Comparison of ENCODE assay signal across 13 cellular contexts in genomic region chr12:87687362-87687761, GRCh38.
DNase-seq lines count a peak whose midpoint lies in the region; ATAC-seq, FAIRE-seq and TF ChIP-seq lines count a peak whose summit lies in the region.
"Had no signal": no experiment of that assay in that cellular context is flagged by ENCODE, and none has a peak within 500 bp of the region (broad histone marks: within the 10 kb centered on the region; RNA-seq: fewer than 3 reads in every experiment).

No MANE protein-coding gene starts in this region.

- H3K27ac Mint-ChIP-seq in immature natural killer cell: no peak overlapping the region
- H3K27ac Mint-ChIP-seq in activated naive CD8-positive, alpha-beta T cell treated with anti-CD3 and anti-CD28 coated beads for 36 hours: no peak overlapping the region
- H3K27ac Mint-ChIP-seq: natural killer cell treated with Interleukin-12 subunit alpha and Interleukin-12 subunit beta and Interleukin-15 and Interleukin-18, amount 100 ng/mL, for 72 hours; stimulated activated naive CD8-positive, alpha-beta T cell treated with anti-CD3 and anti-CD28 coated beads, Interleukin-15, amount 100 ng/mL, for 72 hours had no signal

- H3K4me3 Mint-ChIP-seq in immature natural killer cell: no peak overlapping the region
- H3K4me3 Mint-ChIP-seq in activated naive CD8-positive, alpha-beta T cell treated with anti-CD3 and anti-CD28 coated beads for 36 hours: no peak overlapping the region
- H3K4me3 Mint-ChIP-seq: natural killer cell treated with Interleukin-12 subunit alpha and Interleukin-12 subunit beta and Interleukin-15 and Interleukin-18, amount 100 ng/mL, for 72 hours; stimulated activated naive CD8-positive, alpha-beta T cell treated with anti-CD3 and anti-CD28 coated beads, Interleukin-15, amount 100 ng/mL, for 72 hours had no signal

- in situ Hi-C loops in ACHN (cut with HindIII; ENCODE audit: low pct_ligation_motif_present, low pct_unique_long_range_greater_than_20kb, low sequenced_read_pairs): no loop called here

- no peak overlapping the region for H4K91ac ChIP-seq in H1 (replicated peaks; ENCODE audit: insufficient read length, low read length)
- H4K91ac ChIP-seq in mesenchymal stem cell (ENCODE audit: low read length): no peak overlapping the region

- H3K14ac ChIP-seq in H1 (ENCODE audit: insufficient read length) (no peak overlapping the region), mesenchymal stem cell (ENCODE audit: low read length in 2 of 2) (no peak overlapping the region)

- H2AK5ac ChIP-seq in H1 (ENCODE audit: low read depth, low read length) (no peak overlapping the region), mesenchymal stem cell (ENCODE audit: low read length, severe bottlenecking) (no peak overlapping the region)

- TF ChIP-seq EP300 in H1 (IDR thresholded peaks at IDR 0.05; ENCODE audit: borderline replicate concordance in 1 of 2, low read depth in 2 of 2, low read length in 2 of 2): no peak

- peaks cover 8 to 18% (median 14%) of the 10 kb centered on the region in 6 donors for H3K9me3 Mint-ChIP-seq in immature natural killer cell
- peaks cover 2% of the 10 kb centered on the region for H3K9me3 Mint-ChIP-seq in activated naive CD8-positive, alpha-beta T cell treated with anti-CD3 and anti-CD28 coated beads for 36 hours
- H3K9me3 Mint-ChIP-seq: stimulated activated naive CD8-positive, alpha-beta T cell treated with anti-CD3 and anti-CD28 coated beads, Interleukin-15, amount 100 ng/mL, for 72 hours had no signal

- H3K27me3 ChIP-seq in H1 (replicated peaks in 1 of 4; ENCODE audit: control insufficient read depth in 3 of 4, extremely low read depth in 1 of 4, insufficient read depth in 3 of 4, low read length in 3 of 4) (no peaks in the 10 kb centered on the region), mesenchymal stem cell (ENCODE audit: control insufficient read depth in 1 of 2, insufficient read depth in 1 of 2, low read length in 2 of 2) (no peaks in the 10 kb centered on the region)
- H3K27me3 ChIP-seq: heart right ventricle had no signal

- H3K79me1 ChIP-seq in H1 (ENCODE audit: low read depth, low read length) (no peaks in the 10 kb centered on the region), mesenchymal stem cell (replicated peaks; ENCODE audit: low read length, poor library complexity, severe bottlenecking) (no peaks in the 10 kb centered on the region)

- TF ChIP-seq POLR2A in H1 (IDR thresholded peaks at IDR 0.05; ENCODE audit: control extremely low read depth in 1 of 2, low read depth in 2 of 2, low read length in 2 of 2): no peak

- no peak overlapping the region for H3K18ac ChIP-seq in H1 (ENCODE audit: extremely low read depth, low read length)
- H3K18ac ChIP-seq in mesenchymal stem cell (ENCODE audit: low read depth in 1 of 2, low read length in 2 of 2): no peak overlapping the region

- H4K8ac ChIP-seq in H1 (ENCODE audit: extremely low read depth, insufficient read depth, low read length): no peak overlapping the region
- H4K8ac ChIP-seq in mesenchymal stem cell (ENCODE audit: low read length): no peak overlapping the region

- H4K5ac ChIP-seq in H1 (ENCODE audit: insufficient read length, low read depth, low read length): no peak overlapping the region

- H2BK15ac ChIP-seq in H1 (ENCODE audit: low read length) (no peak overlapping the region), mesenchymal stem cell (ENCODE audit: low read depth, poor library complexity, severe bottlenecking) (no peak overlapping the region)

- TF ChIP-seq RAD21 in H1 (IDR thresholded peaks at IDR 0.05 in 1 of 2, conservative IDR thresholded peaks at IDR 0.05 in 1 of 2; ENCODE audit: low read depth in 2 of 2, low read length in 2 of 2): no peak

- no peaks in the 10 kb centered on the region for H3K79me2 ChIP-seq in H1 (ENCODE audit: control insufficient read depth in 1 of 2, insufficient read depth in 2 of 2, low read length in 2 of 2)

- TF ChIP-seq CTCF in H1 (IDR thresholded peaks at IDR 0.05; ENCODE audit: control extremely low read depth in 1 of 3, insufficient read depth in 1 of 3, low read depth in 1 of 3, low read length in 3 of 3): no peak

- CTCF ChIA-PET in H1 (lab: Charles Lee; ENCODE audit: partially characterized antibody): no interaction called here

- H3K27ac ChIP-seq in H1 (ENCODE audit: low read depth, low read length): no peak overlapping the region
- peak overlapping the region; percentile 84 for H3K27ac ChIP-seq in mesenchymal stem cell (ENCODE audit: low read length, poor library complexity, severe bottlenecking)
- H3K27ac ChIP-seq: heart right ventricle had no signal

- ATAC-seq in GM19328 (IDR thresholded peaks at IDR 0.05; ENCODE audit: unreplicated experiment): no peak
- ATAC-seq: heart right ventricle; natural killer cell treated with Interleukin-12 subunit alpha and Interleukin-12 subunit beta and Interleukin-15 and Interleukin-18, amount 100 ng/mL, for 72 hours; stimulated activated naive CD8-positive, alpha-beta T cell treated with anti-CD3 and anti-CD28 coated beads, Interleukin-15, amount 100 ng/mL, for 72 hours had no signal

- no peak overlapping the region for H2BK120ac ChIP-seq in H1 (replicated peaks; ENCODE audit: low read depth, low read length)
- no peak overlapping the region for H2BK120ac ChIP-seq in mesenchymal stem cell (ENCODE audit: low read depth, low read length)

- WGBS in H1 (ENCODE audit: extremely low coverage in 1 of 2, insufficient coverage in 1 of 2, insufficient read length in 1 of 2, insufficient replicate concordance in 2 of 2, low coverage in 1 of 2, low lambda C conversion rate in 2 of 2, missing lambda C conversion rate in 1 of 2), 2 experiments: 55% methylated on average over 6 of the region's 6 CpGs; no CpG with 5 or more reads in 1 of the 2 experiments
- WGBS in mesenchymal stem cell: 26% methylated on average over 5 of the region's 6 CpGs

- H4K20me1 ChIP-seq in H1 (replicated peaks in 1 of 2; ENCODE audit: control insufficient read depth in 1 of 2, insufficient read depth in 2 of 2, low read length in 2 of 2): no peaks in the 10 kb centered on the region

- peaks cover 0 to 3% (median 0%) of the 10 kb centered on the region in 3 donors for H3K27me3 Mint-ChIP-seq in immature natural killer cell (ENCODE audit: low read depth in 3 of 3)
- no peaks in the 10 kb centered on the region for H3K27me3 Mint-ChIP-seq in activated naive CD8-positive, alpha-beta T cell treated with anti-CD3 and anti-CD28 coated beads for 36 hours
- H3K27me3 Mint-ChIP-seq: natural killer cell treated with Interleukin-12 subunit alpha and Interleukin-12 subunit beta and Interleukin-15 and Interleukin-18, amount 100 ng/mL, for 72 hours; stimulated activated naive CD8-positive, alpha-beta T cell treated with anti-CD3 and anti-CD28 coated beads, Interleukin-15, amount 100 ng/mL, for 72 hours had no signal

- H3K9me3 ChIP-seq in H1 (ENCODE audit: insufficient read depth in 2 of 2, low read depth in 1 of 2, low read length in 1 of 2) (no peaks in the 10 kb centered on the region), mesenchymal stem cell (ENCODE audit: control insufficient read depth, low read length) (no peaks in the 10 kb centered on the region)

- FAIRE-seq in H1 (lab: Jason Lieb, UNC): no peak

- no peak overlapping the region for H3K4me2 ChIP-seq in H1 (ENCODE audit: insufficient read depth in 1 of 2, low read depth in 2 of 2, low read length in 2 of 2)
- H3K4me2 ChIP-seq in mesenchymal stem cell (ENCODE audit: low read length, poor library complexity, severe bottlenecking): no peak overlapping the region

- DNase-seq in ACHN: peak; percentile 82
- peak; percentile 86 for DNase-seq in M059J (ENCODE audit: low read depth)
- no peak for DNase-seq in H1 (ENCODE audit: low read depth in 1 of 2, low spot score in 2 of 2)
- peak; percentile 31 for DNase-seq in mesenchymal stem cell
- no peak for DNase-seq in immature natural killer cell
- no peak for DNase-seq in activated naive CD8-positive, alpha-beta T cell treated with anti-CD3 and anti-CD28 coated beads for 36 hours
- DNase-seq in activated CD4-positive, alpha-beta T cell treated with anti-CD3 and anti-CD28 coated beads, Interleukin-2, amount 50 U/mL, for 48 hours: no peak
- DNase-seq: GOT3; heart right ventricle; stimulated activated CD4-positive, alpha-beta T cell treated with anti-CD3 and anti-CD28 coated beads, Interleukin-2, amount 100 ng/mL, for 24 hours; stimulated activated naive CD8-positive, alpha-beta T cell treated with anti-CD3 and anti-CD28 coated beads, Interleukin-15, amount 100 ng/mL, for 72 hours had no signal

- H3K4me1 ChIP-seq in H1 (replicated peaks in 1 of 4; ENCODE audit: control insufficient read depth in 3 of 4, insufficient read depth in 4 of 4, low read length in 3 of 4) (no peaks in the 10 kb centered on the region), mesenchymal stem cell (ENCODE audit: control insufficient read depth, insufficient read depth, low read depth, low read length) (no peaks in the 10 kb centered on the region)
- H3K4me1 ChIP-seq: heart right ventricle had no signal

- H3K9ac ChIP-seq in H1 (replicated peaks in 1 of 4; ENCODE audit: extremely low read depth in 1 of 4, low read depth in 3 of 4, low read length in 3 of 4): no peak overlapping the region
- H3K9ac ChIP-seq in mesenchymal stem cell (ENCODE audit: low read length): no peak overlapping the region

- H3K36me3 Mint-ChIP-seq in immature natural killer cell: peaks cover 0 to 3% (median 0%) of the 10 kb centered on the region in 3 donors
- H3K36me3 Mint-ChIP-seq in activated naive CD8-positive, alpha-beta T cell treated with anti-CD3 and anti-CD28 coated beads for 36 hours: no peaks in the 10 kb centered on the region

- H2BK5ac ChIP-seq in H1 (ENCODE audit: low read depth, low read length) (no peak overlapping the region), mesenchymal stem cell (ENCODE audit: low read depth, low read length, poor library complexity, severe bottlenecking) (no peak overlapping the region)

- no peak overlapping the region for H3K4ac ChIP-seq in H1 (replicated peaks; ENCODE audit: insufficient read length, low read depth, low read length)
- H3K4ac ChIP-seq in mesenchymal stem cell (ENCODE audit: low read depth in 1 of 2, low read length in 2 of 2): no peak overlapping the region

- H3K56ac ChIP-seq in H1 (replicated peaks; ENCODE audit: insufficient read length, low read depth, low read length): no peak overlapping the region

- no peak overlapping the region for H2BK20ac ChIP-seq in H1 (ENCODE audit: low read length)

- H2AFZ ChIP-seq in H1 (ENCODE audit: low read length) (0 out of 2 replicates have a peak overlapping the region, but pooled peaks have one; percentile 20), mesenchymal stem cell (ENCODE audit: low read depth, low read length) (no peak overlapping the region)

- H3K4me1 Mint-ChIP-seq in immature natural killer cell: no peaks in the 10 kb centered on the region
- no peaks in the 10 kb centered on the region for H3K4me1 Mint-ChIP-seq in activated naive CD8-positive, alpha-beta T cell treated with anti-CD3 and anti-CD28 coated beads for 36 hours
- H3K4me1 Mint-ChIP-seq: stimulated activated naive CD8-positive, alpha-beta T cell treated with anti-CD3 and anti-CD28 coated beads, Interleukin-15, amount 100 ng/mL, for 72 hours had no signal

- POLR2A ChIA-PET in H1 (lab: Charles Lee; ENCODE audit: partially characterized antibody): no interaction called here

- H3K36me3 ChIP-seq in H1 (ENCODE audit: control insufficient read depth in 2 of 4, insufficient read depth in 4 of 4, low read length in 3 of 4) (no peaks in the 10 kb centered on the region), mesenchymal stem cell (ENCODE audit: control insufficient read depth in 1 of 2, insufficient read depth in 2 of 2, low read depth in 1 of 2, low read length in 2 of 2) (no peaks in the 10 kb centered on the region)
- H3K36me3 ChIP-seq: heart right ventricle had no signal

- no peak overlapping the region for H2BK12ac ChIP-seq in H1 (ENCODE audit: low read depth, low read length)
- no peak overlapping the region for H2BK12ac ChIP-seq in mesenchymal stem cell (ENCODE audit: low read length in 2 of 2)

- H3K4me3 ChIP-seq in H1 (ENCODE audit: extremely low read depth in 1 of 4, insufficient read depth in 2 of 4, low read depth in 3 of 4, low read length in 4 of 4) (no peak overlapping the region), mesenchymal stem cell (ENCODE audit: insufficient read depth in 1 of 2, low read depth in 1 of 2, low read length in 2 of 2) (no peak overlapping the region)
- H3K4me3 ChIP-seq: heart right ventricle had no signal

- no peak overlapping the region for H3K23ac ChIP-seq in H1 (ENCODE audit: insufficient read length)
- no peak overlapping the region for H3K23ac ChIP-seq in mesenchymal stem cell (ENCODE audit: low read length in 2 of 2)

- H3K23me2 ChIP-seq in H1 (ENCODE audit: low read depth, low read length): no peaks in the 10 kb centered on the region

Comparison
In these comparisons a context has a peak if more than half of its experiments do, and no peak if none do; other contexts are left out.
1. DNase-seq: peak in ACHN (single experiment), M059J (single experiment) and mesenchymal stem cell (single experiment); none in H1 (0 of 2), immature natural killer cell (0 of 3), activated naive CD8-positive, alpha-beta T cell treated with anti-CD3 and anti-CD28 coated beads for 36 hours (single experiment) and activated CD4-positive, alpha-beta T cell treated with anti-CD3 and anti-CD28 coated beads, Interleukin-2, amount 50 U/mL, for 48 hours (0 of 2).